Comparison of ENCODE assay signal across 16 cellular contexts in genomic region chr4:89914609-89915008, GRCh38.
DNase-seq lines count a peak whose midpoint lies in the region; ATAC-seq, FAIRE-seq and TF ChIP-seq lines count a peak whose summit lies in the region.
"Had no signal": no experiment of that assay in that cellular context is flagged by ENCODE, and none has a peak within 500 bp of the region (broad histone marks: within the 10 kb centered on the region; RNA-seq: fewer than 3 reads in every experiment).

No MANE protein-coding gene starts in this region.

- no peak overlapping the region for H3K4me3 ChIP-seq in DOHH2 (ENCODE audit: low read length)
- H3K4me3 ChIP-seq in RWPE2 (ENCODE audit: severe bottlenecking), result no peak overlapping the region

- TF ChIP-seq CTCF in DOHH2 (IDR thresholded peaks at IDR 0.05; ENCODE audit: low read depth, low read length, poor library complexity, severe bottlenecking) (peak; percentile 20), RWPE2 (IDR thresholded peaks at IDR 0.05; ENCODE audit: poor library complexity, severe bottlenecking) (peak; percentile 31)

- H4K20me1 ChIP-seq in DOHH2 (ENCODE audit: control insufficient read depth, insufficient read depth, low read depth, low read length), result no peaks in the 10 kb centered on the region

- FAIRE-seq in RCC 7860 (lab: Jason Lieb, UNC), result no peak

- H3K4me1 ChIP-seq in DOHH2 (ENCODE audit: control insufficient read depth, low read length) (no peaks in the 10 kb centered on the region), RWPE2 (ENCODE audit: insufficient read depth, poor library complexity, severe bottlenecking) (no peaks in the 10 kb centered on the region)

- H3K9me3 ChIP-seq in DOHH2 (ENCODE audit: control insufficient read depth, insufficient read depth, low read length) (no peaks in the 10 kb centered on the region), RWPE2 (ENCODE audit: severe bottlenecking) (no peaks in the 10 kb centered on the region)

- no peaks in the 10 kb centered on the region for H3K9me2 ChIP-seq in DOHH2 (replicated peaks; ENCODE audit: control insufficient read depth, low read length)

- H3K27me3 ChIP-seq in DOHH2 (ENCODE audit: control insufficient read depth, low read length) (peaks cover 6% of the 10 kb centered on the region; the same call in 1 of the 2 replicates), RWPE2 (ENCODE audit: insufficient read depth, poor library complexity, severe bottlenecking) (no peaks in the 10 kb centered on the region)

- H3K36me3 ChIP-seq in DOHH2 (ENCODE audit: control insufficient read depth, low read length) (no peaks in the 10 kb centered on the region), RWPE2 (ENCODE audit: low read depth) (no peaks in the 10 kb centered on the region)

- ATAC-seq in RWPE2 (ENCODE audit: low read depth) (no peak), GM21367 (IDR thresholded peaks at IDR 0.05; ENCODE audit: unreplicated experiment) (no peak)
- ATAC-seq: activated CD4-positive, alpha-beta T cell treated with anti-CD3 and anti-CD28 coated beads for 36 hours; left ventricle myocardium superior; stimulated activated naive CD8-positive, alpha-beta T cell treated with anti-CD3 and anti-CD28 coated beads, Interleukin-15, amount 100 ng/mL, for 72 hours had no signal

- no peak overlapping the region for H3K4me2 ChIP-seq in DOHH2 (ENCODE audit: low read length)

- H3K27ac ChIP-seq in DOHH2 (ENCODE audit: low read depth, low read length), result no peak overlapping the region
- H3K27ac ChIP-seq in RWPE2 (ENCODE audit: poor library complexity, severe bottlenecking), result no peak overlapping the region

- no peaks in the 10 kb centered on the region for H3K79me2 ChIP-seq in DOHH2 (ENCODE audit: control insufficient read depth, low read length)

- peak; percentile 39 to 54 for DNase-seq in Kasumi-1 (lab: John Stamatoyannopoulos, UW)
- no peak for DNase-seq in RWPE2 (ENCODE audit: low spot score)
- peak; percentile 23 for DNase-seq in left kidney (ENCODE audit: low read depth, low spot score)
- no peak for DNase-seq in activated T-cell treated with anti-CD3 and anti-CD28 coated beads for 4 hours
- DNase-seq in RCC 7860 (ENCODE audit: low spot score), result no peak
- DNase-seq: activated CD4-positive, alpha-beta T cell treated with anti-CD3 and anti-CD28 coated beads for 36 hours; activated CD8-positive, alpha-beta memory T cell treated with anti-CD3 and anti-CD28 coated beads, Interleukin-2, amount 50 U/mL, for 48 hours; activated naive CD4-positive, alpha-beta T cell treated with anti-CD3 and anti-CD28 coated beads, Interleukin-2, amount 10 ng/mL, durations not matched to agents 7 days and 5 days; CD4-positive, CD25-positive, alpha-beta regulatory T cell; left ventricle myocardium superior; RPMI8226; stimulated activated CD4-positive, alpha-beta T cell treated with anti-CD3 and anti-CD28 coated beads, Interleukin-12 subunit alpha, Interleukin-12 subunit beta, amount 100 ng/mL, for 4 hours; stimulated activated naive CD8-positive, alpha-beta T cell treated with anti-CD3 and anti-CD28 coated beads, Interleukin-15, amount 100 ng/mL, for 72 hours; T-helper 2 cell had no signal

- no peaks in the 10 kb centered on the region for H3F3A ChIP-seq in DOHH2 (ENCODE audit: control insufficient read depth, insufficient read depth)

Comparison
In these comparisons a context has a peak if more than half of its experiments do, and no peak if none do; other contexts are left out.
1. DNase-seq: peak in Kasumi-1 (2 of 2) and left kidney (single experiment); none in RWPE2 (single experiment), activated T-cell treated with anti-CD3 and anti-CD28 coated beads for 4 hours (single experiment) and RCC 7860 (single experiment).